Comparison of ENCODE assay signal across 13 cellular contexts in the genomic region with DNA sequence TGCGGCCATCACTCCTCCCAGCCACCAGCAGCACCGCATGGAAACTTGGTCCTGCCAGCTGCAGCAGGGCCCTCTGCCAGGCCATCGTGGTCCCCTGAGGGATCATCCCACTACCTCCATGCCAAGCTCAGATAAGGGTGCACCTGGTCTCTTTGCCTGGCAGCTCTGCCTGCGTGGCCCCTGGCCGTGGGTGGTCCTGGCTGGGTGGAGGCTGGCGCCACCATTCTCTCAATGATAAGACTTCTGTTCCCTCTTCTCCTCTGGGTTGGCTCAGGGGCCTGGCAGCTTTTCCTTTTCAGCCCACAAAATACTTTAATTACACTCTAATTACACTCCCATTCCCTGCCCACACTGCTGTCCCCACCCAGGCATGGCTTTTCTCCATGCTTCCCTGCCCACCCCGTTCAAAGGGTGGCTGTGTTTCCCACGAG.
"Had no signal": no experiment of that assay in that cellular context is flagged by ENCODE, and none has a peak within 500 bp of the region (broad histone marks: within the 10 kb centered on the region; RNA-seq: fewer than 3 reads in every experiment).

No MANE protein-coding gene starts in this region.

- H3K4me3 ChIP-seq: hepatocyte, lung, spleen, tibial nerve had no signal

- H3K27ac ChIP-seq: brain microvascular endothelial cell, hepatocyte, spleen, tibial nerve had no signal

- H3K9me3 ChIP-seq: spleen, tibial nerve had no signal

- H3K36me3 ChIP-seq: brain microvascular endothelial cell, spleen, tibial nerve had no signal

- ATAC-seq: right cardiac atrium; stimulated activated memory B cell treated with anti-CD40 and anti-IgM and Interleukin-4, amounts not matched to agents 10 μg/mL and 1 μg/mL and 100 μg/mL, for 72 hours had no signal

- H3K27me3 ChIP-seq: brain microvascular endothelial cell, hepatocyte, spleen, tibial nerve had no signal

- DNase-seq: activated CD4-positive, alpha-beta T cell treated with anti-CD3 and anti-CD28 coated beads, Interleukin-2, amount 50 U/mL, for 1 hour; activated gamma-delta T cell; brain microvascular endothelial cell; cerebellar nuclear complex; kidney glomerular epithelial cell; naive B cell; spleen; stimulated activated CD4-positive, alpha-beta T cell treated with anti-CD3 and anti-CD28 coated beads, Interleukin-1b, Interleukin-23, amount 100 ng/mL, for 48 hours had no signal
